23 cellular contexts compared by ENCODE assay signal in the genomic region with DNA sequence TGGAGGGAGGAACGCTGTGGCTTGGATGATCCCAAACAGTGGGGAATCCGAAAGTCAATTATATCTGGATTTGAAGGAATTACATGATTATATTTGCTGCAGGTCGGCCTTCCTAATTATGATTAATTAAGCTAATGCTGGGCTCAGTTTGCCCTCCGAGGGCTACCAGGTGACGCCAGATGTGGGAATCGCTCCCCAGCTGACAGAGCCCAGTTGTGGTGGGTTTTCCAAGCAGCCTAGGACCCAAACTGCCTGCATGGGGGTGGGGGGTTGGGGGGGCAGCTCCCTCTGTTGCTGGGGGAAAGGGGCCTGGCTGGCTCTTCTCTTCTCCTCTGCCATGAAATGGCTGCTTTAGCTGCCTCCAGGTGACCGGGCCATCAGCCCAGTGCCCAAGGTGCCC.
"Had no signal": no experiment of that assay in that cellular context is flagged by ENCODE, and none has a peak within 500 bp of the region (broad histone marks: within the 10 kb centered on the region; RNA-seq: fewer than 3 reads in every experiment).

No MANE protein-coding gene starts in this region.

- H2AFZ ChIP-seq: parathyroid adenoma had no signal

- H3K27me3 ChIP-seq: testis, vagina had no signal

- H3K9me3 ChIP-seq: gastroesophageal sphincter, testis, vagina had no signal

- H3K36me3 ChIP-seq: gastroesophageal sphincter, vagina, WERI-Rb-1 had no signal

- H3K4me3 ChIP-seq: coronary artery, gastroesophageal sphincter, testis, vagina had no signal

- H3K4me3 Mint-ChIP-seq: activated naive CD4-positive, alpha-beta T cell treated with anti-CD3 and anti-CD28 coated beads for 36 hours; activated T-cell treated with anti-CD3 and anti-CD28 coated beads, Interleukin-2, amount 50 U/mL, for 4 hours; nephron; stimulated activated effector memory CD8-positive, alpha-beta T cell treated with anti-CD3 and anti-CD28 coated beads, Interleukin-12 subunit alpha, Interleukin-12 subunit beta, amount 100 ng/mL, for 72 hours had no signal

- H3K36me3 Mint-ChIP-seq: stimulated activated effector memory CD8-positive, alpha-beta T cell treated with anti-CD3 and anti-CD28 coated beads, Interleukin-12 subunit alpha, Interleukin-12 subunit beta, amount 100 ng/mL, for 72 hours had no signal

- ATAC-seq: activated T-cell treated with anti-CD3 and anti-CD28 coated beads, Interleukin-2, amount 50 U/mL, for 4 hours; gastroesophageal sphincter; left ventricle myocardium superior; sciatic nerve; stimulated activated effector memory CD8-positive, alpha-beta T cell treated with anti-CD3 and anti-CD28 coated beads, Interleukin-12 subunit alpha, Interleukin-12 subunit beta, amount 100 ng/mL, for 72 hours had no signal

- DNase-seq: activated CD4-positive, alpha-beta T cell treated with anti-CD3 and anti-CD28 coated beads for 1 hour; activated CD4-positive, alpha-beta T cell treated with anti-CD3 and anti-CD28 coated beads, Interleukin-2, amount 50 U/mL, for 1 hour; activated CD8-positive, alpha-beta memory T cell treated with anti-CD3 and anti-CD28 coated beads for 24 hours; activated CD8-positive, alpha-beta memory T cell treated with anti-CD3 and anti-CD28 coated beads, Interleukin-2, amount 50 U/mL, for 48 hours; activated naive CD4-positive, alpha-beta T cell treated with anti-CD3 and anti-CD28 coated beads for 36 hours; activated T-cell treated with anti-CD3 and anti-CD28 coated beads, Interleukin-2, amount 50 U/mL, for 4 hours; cerebellar nuclear complex; left ventricle myocardium superior; mammary epithelial cell; small intestine; stimulated activated CD4-positive, alpha-beta T cell treated with anti-CD3 and anti-CD28 coated beads, Interleukin-2, amount 100 ng/mL, for 24 hours; trophoblast cell; WERI-Rb-1 had no signal

- H3K9ac ChIP-seq: parathyroid adenoma had no signal

- H3K9me3 Mint-ChIP-seq: activated naive CD4-positive, alpha-beta T cell treated with anti-CD3 and anti-CD28 coated beads for 36 hours; activated T-cell treated with anti-CD3 and anti-CD28 coated beads, Interleukin-2, amount 50 U/mL, for 4 hours; activated T-helper 2 cell treated with anti-CD3 and anti-CD28 coated beads, Interferon-gamma antibody, Interleukin-2, Interleukin-4, amounts not matched to agents 10 μg/mL and 5 μg/mL and 100 μg/mL, durations not matched to agents 14 hours and 24 hours and 36 hours; nephron; stimulated activated effector memory CD8-positive, alpha-beta T cell treated with anti-CD3 and anti-CD28 coated beads, Interleukin-12 subunit alpha, Interleukin-12 subunit beta, amount 100 ng/mL, for 72 hours had no signal

- H3K4me1 ChIP-seq: gastroesophageal sphincter, parathyroid adenoma, vagina had no signal

- H3K4me1 Mint-ChIP-seq: stimulated activated effector memory CD8-positive, alpha-beta T cell treated with anti-CD3 and anti-CD28 coated beads, Interleukin-12 subunit alpha, Interleukin-12 subunit beta, amount 100 ng/mL, for 72 hours had no signal

- H3K27ac Mint-ChIP-seq: activated naive CD4-positive, alpha-beta T cell treated with anti-CD3 and anti-CD28 coated beads for 36 hours; activated T-helper 2 cell treated with anti-CD3 and anti-CD28 coated beads, Interferon-gamma antibody, Interleukin-2, Interleukin-4, amounts not matched to agents 10 μg/mL and 5 μg/mL and 100 μg/mL, durations not matched to agents 14 hours and 24 hours and 36 hours; nephron; stimulated activated effector memory CD8-positive, alpha-beta T cell treated with anti-CD3 and anti-CD28 coated beads, Interleukin-12 subunit alpha, Interleukin-12 subunit beta, amount 100 ng/mL, for 72 hours had no signal

- H3K79me2 ChIP-seq: parathyroid adenoma had no signal

- H3K27ac ChIP-seq: coronary artery, epithelial cell of prostate, gastroesophageal sphincter, parathyroid adenoma, testis, vagina, WERI-Rb-1 had no signal
